ENCODE assay signal across 11 cellular contexts in the genomic region with DNA sequence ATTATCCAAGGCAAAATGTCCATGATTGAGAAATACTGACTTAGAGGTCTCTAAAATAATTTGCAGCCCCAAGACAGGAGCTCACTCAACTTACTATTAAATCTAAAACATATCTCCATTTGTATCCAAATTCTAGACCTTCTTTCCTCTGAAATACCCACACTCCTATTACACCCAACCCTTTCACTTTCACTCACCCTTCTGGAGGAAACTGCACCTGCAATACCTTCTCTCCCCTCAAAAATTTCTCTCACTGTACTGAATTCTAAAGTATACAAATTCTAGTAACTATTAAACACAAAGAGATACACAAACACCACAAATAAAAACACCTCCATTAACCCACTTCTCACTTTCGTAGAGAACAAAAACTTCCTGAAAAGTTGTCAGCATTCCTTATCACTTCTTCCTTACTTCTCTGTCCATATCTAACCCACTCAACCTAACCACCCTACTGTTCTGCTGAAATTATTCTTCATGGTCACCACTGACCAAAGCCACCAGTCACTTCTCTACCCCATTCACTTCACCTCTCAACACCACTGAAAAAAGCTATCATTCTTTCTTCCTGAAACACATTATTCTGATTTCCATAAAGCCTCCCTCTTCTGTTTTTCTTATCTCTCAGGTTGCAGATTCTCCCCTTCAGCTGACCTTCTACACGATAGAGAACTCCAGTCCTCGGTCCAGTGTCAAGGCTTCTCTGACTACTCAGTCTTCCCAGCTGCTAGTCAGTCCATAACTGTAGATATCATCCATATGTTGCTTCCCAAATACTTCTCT. TPM values are rescaled to one million over a fixed set of nuclear protein-coding genes. Genes with fewer than 3 reads are reported as not detected.
DNase-seq lines count a peak whose midpoint lies in the region; ATAC-seq lines count a peak whose summit lies in the region.
"Had no signal": no experiment of that assay in that cellular context is flagged by ENCODE, and none has a peak within 500 bp of the region (broad histone marks: within the 10 kb centered on the region; RNA-seq: fewer than 3 reads in every experiment).

No MANE protein-coding gene starts in this region.

- CTCF ChIA-PET in activated CD4-positive, alpha-beta T cell treated with anti-CD3 and anti-CD28 coated beads for 36 hours (lab: Charles Lee), result interaction anchor here (1.7 to 2.6 kb wide), 2 partner anchors 12 to 13 kb away, joined by 4 to 16 read pairs; a partner anchor contains a TSS

- intact Hi-C loops in activated CD4-positive, alpha-beta T cell treated with anti-CD3 and anti-CD28 coated beads for 36 hours (cut with DNase I, micrococcal nuclease), result no loop called here

- peaks cover 52% of the 10 kb centered on the region for H3K4me1 Mint-ChIP-seq in activated CD4-positive, alpha-beta T cell treated with anti-CD3 and anti-CD28 coated beads for 36 hours
- H3K4me1 Mint-ChIP-seq in stimulated activated memory B cell treated with anti-CD40 and anti-IgM and Interleukin-4, amounts not matched to agents 10 μg/mL and 1 μg/mL and 100 μg/mL, for 72 hours, result peaks cover 49% of the 10 kb centered on the region

- H3K27ac Mint-ChIP-seq in activated CD4-positive, alpha-beta T cell treated with anti-CD3 and anti-CD28 coated beads for 36 hours, result peak overlapping the region; percentile 10
- peak overlapping the region; percentile 20 for H3K27ac Mint-ChIP-seq in stimulated activated memory B cell treated with anti-CD40 and anti-IgM and Interleukin-4, amounts not matched to agents 10 μg/mL and 1 μg/mL and 100 μg/mL, for 72 hours

- ATAC-seq in activated CD4-positive, alpha-beta T cell treated with anti-CD3 and anti-CD28 coated beads for 36 hours, result peak; percentile 57
- ATAC-seq in HG02678 (IDR thresholded peaks at IDR 0.05; ENCODE audit: unreplicated experiment) (peak; percentile 77), HG03575 (IDR thresholded peaks at IDR 0.05; ENCODE audit: extremely low read depth, insufficient number of reproducible peaks, low FRiP score, unreplicated experiment) (peak; percentile 63)
- ATAC-seq in stimulated activated memory B cell treated with anti-CD40 and anti-IgM and Interleukin-4, amounts not matched to agents 10 μg/mL and 1 μg/mL and 100 μg/mL, for 72 hours, result peak; percentile 59

- no peak for DNase-seq in activated CD4-positive, alpha-beta T cell treated with anti-CD3 and anti-CD28 coated beads for 36 hours
- no peak for DNase-seq in activated CD4-positive, alpha-beta T cell treated with anti-CD3 and anti-CD28 coated beads, Interleukin-2, amount 50 U/mL, for 4 hours
- DNase-seq in NCI-H446 (lab: John Stamatoyannopoulos, UW) (no peak), NOMO-1 treated with DMSO at 0.1 percent for 48 hours (lab: John Stamatoyannopoulos, UW; ENCODE audit: unreplicated experiment) (no peak), CD1c-positive myeloid dendritic cell (ENCODE audit: extremely low spot score) (no peak)
- DNase-seq: mesendoderm, NCI-H526, T1000 had no signal

- POLR2A ChIA-PET in activated CD4-positive, alpha-beta T cell treated with anti-CD3 and anti-CD28 coated beads for 36 hours (lab: Charles Lee), result interaction anchor here (1.0 to 1.4 kb wide), 3 partner anchors 12 to 76 kb away, joined by 3 to 6 read pairs (median 3); a partner anchor contains a TSS

- no peaks in the 10 kb centered on the region for H3K9me3 Mint-ChIP-seq in activated CD4-positive, alpha-beta T cell treated with anti-CD3 and anti-CD28 coated beads for 36 hours (ENCODE audit: low read depth)
- H3K9me3 Mint-ChIP-seq in stimulated activated memory B cell treated with anti-CD40 and anti-IgM and Interleukin-4, amounts not matched to agents 10 μg/mL and 1 μg/mL and 100 μg/mL, for 72 hours, result no peaks in the 10 kb centered on the region

- H3K36me3 Mint-ChIP-seq in activated CD4-positive, alpha-beta T cell treated with anti-CD3 and anti-CD28 coated beads for 36 hours (ENCODE audit: low read depth), result peaks cover 34% of the 10 kb centered on the region
- H3K36me3 Mint-ChIP-seq in stimulated activated memory B cell treated with anti-CD40 and anti-IgM and Interleukin-4, amounts not matched to agents 10 μg/mL and 1 μg/mL and 100 μg/mL, for 72 hours, result peaks cover 39% of the 10 kb centered on the region

- H3K4me3 Mint-ChIP-seq in activated CD4-positive, alpha-beta T cell treated with anti-CD3 and anti-CD28 coated beads for 36 hours, result no peak overlapping the region
- H3K4me3 Mint-ChIP-seq in stimulated activated memory B cell treated with anti-CD40 and anti-IgM and Interleukin-4, amounts not matched to agents 10 μg/mL and 1 μg/mL and 100 μg/mL, for 72 hours, result peak overlapping the region; percentile 44

- H3K27me3 Mint-ChIP-seq in activated CD4-positive, alpha-beta T cell treated with anti-CD3 and anti-CD28 coated beads for 36 hours, result no peaks in the 10 kb centered on the region
- no peaks in the 10 kb centered on the region for H3K27me3 Mint-ChIP-seq in stimulated activated memory B cell treated with anti-CD40 and anti-IgM and Interleukin-4, amounts not matched to agents 10 μg/mL and 1 μg/mL and 100 μg/mL, for 72 hours

RNA-seq across cellular contexts. Expression of a gene that starts 12.0 kb away (rescaled TPM):
- 10 to 100 TPM; 16.7 to 18.4 TPM for total RNA-seq in activated CD4-positive, alpha-beta T cell treated with anti-CD3 and anti-CD28 coated beads for 36 hours
